18 cellular contexts compared by ENCODE assay signal in genomic region chr6:137399949-137400443, GRCh38.
A peak's percentile ranks its signal among the peaks of the same experiment; 100 is the strongest.
DNase-seq lines count a peak whose midpoint lies in the region; ATAC-seq and TF ChIP-seq lines count a peak whose summit lies in the region.
"Had no signal": no experiment of that assay in that cellular context is flagged by ENCODE, and none has a peak within 500 bp of the region (broad histone marks: within the 10 kb centered on the region; RNA-seq: fewer than 3 reads in every experiment).

No MANE protein-coding gene starts in this region.

- DNase-seq in NCI-H82 (lab: John Stamatoyannopoulos, UW): peak; percentile 67
- DNase-seq in NCI-H82 treated with DMSO at 0.1 percent for 48 hours (lab: John Stamatoyannopoulos, UW; ENCODE audit: unreplicated experiment): no peak
- DNase-seq in GM20000 (ENCODE audit: low spot score): peak; percentile 21
- no peak for DNase-seq in activated T-helper 1 cell treated with anti-CD3 and anti-CD28 coated beads, Interleukin-12 subunit alpha, Interleukin-12 subunit beta, Interleukin-2, Interleukin-4 antibody, amounts not matched to agents 30 ng/mL and 10 ng/mL and 1 ng/mL, durations not matched to agents 14 hours and 24 hours and 36 hours (ENCODE audit: low spot score)
- no peak for DNase-seq in H7
- no peak for DNase-seq in mesothelial cell of epicardium (ENCODE audit: low spot score in 2 of 2, unreplicated experiment in 2 of 2)
- no peak for DNase-seq in CD4-positive, alpha-beta T cell
- DNase-seq: cerebellar nuclear complex; effector memory CD4-positive, alpha-beta T cell; midbrain; NCI-H187; NK-92 treated with Interleukin-12 subunit alpha and Interleukin-12 subunit beta, amount 100 ng/mL, for 24 hours; sigmoid colon; stimulated activated CD4-positive, alpha-beta T cell treated with anti-CD3 and anti-CD28 coated beads, Interleukin-4, amount 100 ng/mL, for 1 hour; T-cell; testis had no signal

- no peak overlapping the region for H3K4me3 ChIP-seq in H7 (ENCODE audit: insufficient read depth, low read depth, low read length)
- H3K4me3 ChIP-seq: sigmoid colon, testis had no signal

- no peaks in the 10 kb centered on the region for H3K27me3 ChIP-seq in H7 (ENCODE audit: control insufficient read depth, insufficient read depth, low read length)
- no peaks in the 10 kb centered on the region for H3K27me3 ChIP-seq in CD4-positive, alpha-beta T cell (ENCODE audit: control insufficient read depth, insufficient read depth, low read length)
- H3K27me3 ChIP-seq: sigmoid colon, testis had no signal

- no peaks in the 10 kb centered on the region for H3K27me3 Mint-ChIP-seq in activated T-helper 1 cell treated with anti-CD3 and anti-CD28 coated beads, Interleukin-12 subunit alpha, Interleukin-12 subunit beta, Interleukin-2, Interleukin-4 antibody, amounts not matched to agents 30 ng/mL and 10 ng/mL and 1 ng/mL, durations not matched to agents 14 hours and 24 hours and 36 hours (ENCODE audit: insufficient read depth)
- H3K27me3 Mint-ChIP-seq in mesothelial cell of epicardium (ENCODE audit: low read depth): peaks cover 9% of the 10 kb centered on the region
- no peaks in the 10 kb centered on the region for H3K27me3 Mint-ChIP-seq in CD4-positive, alpha-beta T cell
- H3K27me3 Mint-ChIP-seq: T-cell had no signal

- peaks cover 18% of the 10 kb centered on the region for H3K4me1 Mint-ChIP-seq in activated T-helper 1 cell treated with anti-CD3 and anti-CD28 coated beads, Interleukin-12 subunit alpha, Interleukin-12 subunit beta, Interleukin-2, Interleukin-4 antibody, amounts not matched to agents 30 ng/mL and 10 ng/mL and 1 ng/mL, durations not matched to agents 14 hours and 24 hours and 36 hours (ENCODE audit: low read depth)
- H3K4me1 Mint-ChIP-seq in mesothelial cell of epicardium: peaks cover 28% of the 10 kb centered on the region
- no peaks in the 10 kb centered on the region for H3K4me1 Mint-ChIP-seq in CD4-positive, alpha-beta T cell (ENCODE audit: low read depth)

- H3K4me3 Mint-ChIP-seq in activated T-helper 1 cell treated with anti-CD3 and anti-CD28 coated beads, Interleukin-12 subunit alpha, Interleukin-12 subunit beta, Interleukin-2, Interleukin-4 antibody, amounts not matched to agents 30 ng/mL and 10 ng/mL and 1 ng/mL, durations not matched to agents 14 hours and 24 hours and 36 hours: no peak overlapping the region
- no peak overlapping the region for H3K4me3 Mint-ChIP-seq in mesothelial cell of epicardium
- H3K4me3 Mint-ChIP-seq in CD4-positive, alpha-beta T cell: no peak overlapping the region
- H3K4me3 Mint-ChIP-seq: T-cell had no signal

- no peak for ATAC-seq in CD4-positive, alpha-beta T cell (ENCODE audit: poor library complexity)
- ATAC-seq: T-cell had no signal

- H3K27ac ChIP-seq in 22Rv1: peak overlapping the region; percentile 43
- no peak overlapping the region for H3K27ac ChIP-seq in CD4-positive, alpha-beta T cell (ENCODE audit: low read depth, low read length)
- H3K27ac ChIP-seq: sigmoid colon, testis, VCaP had no signal

- peaks cover 4% of the 10 kb centered on the region for H3K36me3 Mint-ChIP-seq in activated T-helper 1 cell treated with anti-CD3 and anti-CD28 coated beads, Interleukin-12 subunit alpha, Interleukin-12 subunit beta, Interleukin-2, Interleukin-4 antibody, amounts not matched to agents 30 ng/mL and 10 ng/mL and 1 ng/mL, durations not matched to agents 14 hours and 24 hours and 36 hours (ENCODE audit: low read depth)
- no peaks in the 10 kb centered on the region for H3K36me3 Mint-ChIP-seq in mesothelial cell of epicardium
- no peaks in the 10 kb centered on the region for H3K36me3 Mint-ChIP-seq in CD4-positive, alpha-beta T cell (ENCODE audit: low read depth)

- H3K9me3 Mint-ChIP-seq in activated T-helper 1 cell treated with anti-CD3 and anti-CD28 coated beads, Interleukin-12 subunit alpha, Interleukin-12 subunit beta, Interleukin-2, Interleukin-4 antibody, amounts not matched to agents 30 ng/mL and 10 ng/mL and 1 ng/mL, durations not matched to agents 14 hours and 24 hours and 36 hours: no peaks in the 10 kb centered on the region
- H3K9me3 Mint-ChIP-seq in mesothelial cell of epicardium: no peaks in the 10 kb centered on the region
- H3K9me3 Mint-ChIP-seq in CD4-positive, alpha-beta T cell: peaks cover 2% of the 10 kb centered on the region
- H3K9me3 Mint-ChIP-seq: T-cell had no signal

- intact Hi-C loops in activated T-helper 1 cell treated with anti-CD3 and anti-CD28 coated beads, Interleukin-12 subunit alpha, Interleukin-12 subunit beta, Interleukin-2, Interleukin-4 antibody, amounts not matched to agents 30 ng/mL and 10 ng/mL and 1 ng/mL, durations not matched to agents 14 hours and 24 hours and 36 hours (cut with micrococcal nuclease): loop anchor here (1.0 to 2.0 kb wide), 3 partner anchors 8 to 37 kb away; no protein-coding TSS in a partner anchor
- intact Hi-C loops in CD4-positive, alpha-beta T cell (cut with DNase I, micrococcal nuclease): no loop called here

- H3K36me3 ChIP-seq in H7 (replicated peaks; ENCODE audit: control insufficient read depth, insufficient read depth, low read length): no peaks in the 10 kb centered on the region
- H3K36me3 ChIP-seq: sigmoid colon had no signal

- POLR2A ChIA-PET in CD4-positive, alpha-beta T cell (lab: Charles Lee): interaction anchor here (1.3 kb wide), 1 partner anchor 10 kb away, joined by 4 read pairs; no protein-coding TSS in a partner anchor

- no peak for TF ChIP-seq CTCF in 22Rv1 (IDR thresholded peaks at IDR 0.05)
- no peak for TF ChIP-seq CTCF in GM20000 (IDR thresholded peaks at IDR 0.05; ENCODE audit: extremely low read depth, missing control alignments)
- TF ChIP-seq CTCF in mesothelial cell of epicardium (IDR thresholded peaks at IDR 0.05; ENCODE audit: unreplicated experiment): no peak
- TF ChIP-seq CTCF in CD4-positive, alpha-beta T cell (IDR thresholded peaks at IDR 0.05): no peak

- CTCF ChIA-PET in CD4-positive, alpha-beta T cell (lab: Charles Lee): interaction anchor here (0.8 kb wide), 1 partner anchor 25 kb away, joined by 3 read pairs; no protein-coding TSS in a partner anchor

- H3K27ac Mint-ChIP-seq in activated T-helper 1 cell treated with anti-CD3 and anti-CD28 coated beads, Interleukin-12 subunit alpha, Interleukin-12 subunit beta, Interleukin-2, Interleukin-4 antibody, amounts not matched to agents 30 ng/mL and 10 ng/mL and 1 ng/mL, durations not matched to agents 14 hours and 24 hours and 36 hours: peak overlapping the region; percentile 38
- H3K27ac Mint-ChIP-seq in mesothelial cell of epicardium: no peak overlapping the region
- H3K27ac Mint-ChIP-seq in CD4-positive, alpha-beta T cell: no peak overlapping the region

- no peaks in the 10 kb centered on the region for H3K9me3 ChIP-seq in CD4-positive, alpha-beta T cell (ENCODE audit: control insufficient read depth, low read length)
- H3K9me3 ChIP-seq: sigmoid colon, testis had no signal

Comparison
In these comparisons a context has a peak if more than half of its experiments do, and no peak if none do; other contexts are left out.
1. DNase-seq: peak in NCI-H82 (single experiment) and GM20000 (single experiment); none in NCI-H82 treated with DMSO at 0.1 percent for 48 hours (single experiment), activated T-helper 1 cell treated with anti-CD3 and anti-CD28 coated beads, Interleukin-12 subunit alpha, Interleukin-12 subunit beta, Interleukin-2, Interleukin-4 antibody, amounts not matched to agents 30 ng/mL and 10 ng/mL and 1 ng/mL, durations not matched to agents 14 hours and 24 hours and 36 hours (single experiment), H7 (single experiment), mesothelial cell of epicardium (0 of 2) and CD4-positive, alpha-beta T cell (0 of 10).